1 cellular context compared by ENCODE assay signal in genomic region chr3:138854204-138854603, GRCh38.
TF ChIP-seq lines count a peak whose summit lies in the region.

No MANE protein-coding gene starts in this region.

TF ChIP-seq in HepG2, 621 proteins besides CTCF, POLR2A, EP300 and RAD21 (continued from another document):
- no peak for TF ChIP-seq ZNF275 (CRISPR knock-in tag; IDR thresholded peaks at IDR 0.05; ENCODE audit: borderline replicate concordance)
- no peak for TF ChIP-seq MBD4 (IDR thresholded peaks at IDR 0.05; ENCODE audit: borderline replicate concordance, low read length)
- TF ChIP-seq MAF1 (CRISPR knock-in tag; IDR thresholded peaks at IDR 0.05; ENCODE audit: borderline replicate concordance): no peak
- no peak for TF ChIP-seq ZNF781 (CRISPR knock-in tag; IDR thresholded peaks at IDR 0.05; ENCODE audit: borderline replicate concordance, not compliant biosample characterization)
- TF ChIP-seq ZNF10 (CRISPR knock-in tag; IDR thresholded peaks at IDR 0.05; ENCODE audit: borderline replicate concordance, low read depth): no peak
- TF ChIP-seq ZNF878 (CRISPR knock-in tag; IDR thresholded peaks at IDR 0.05): no peak
- TF ChIP-seq CREM (IDR thresholded peaks at IDR 0.05): peak; percentile 58
- no peak for TF ChIP-seq CREM (CRISPR knock-in tag; IDR thresholded peaks at IDR 0.05)
- no peak for TF ChIP-seq FOXK1 (CRISPR knock-in tag; IDR thresholded peaks at IDR 0.05; ENCODE audit: borderline replicate concordance, low read depth)
- TF ChIP-seq CEBPB (IDR thresholded peaks at IDR 0.05; ENCODE audit: borderline replicate concordance, low read depth, low read length): no peak
- no peak for TF ChIP-seq PLSCR1 (CRISPR knock-in tag; IDR thresholded peaks at IDR 0.05; ENCODE audit: borderline replicate concordance)
- no peak for TF ChIP-seq SMARCC2 (IDR thresholded peaks at IDR 0.05)
- no peak for TF ChIP-seq ZNF451 (CRISPR knock-in tag; IDR thresholded peaks at IDR 0.05)
- no peak for TF ChIP-seq WIZ (CRISPR knock-in tag; IDR thresholded peaks at IDR 0.05)
- no peak for TF ChIP-seq ZEB1 (IDR thresholded peaks at IDR 0.05; ENCODE audit: insufficient replicate concordance, low read depth)
- TF ChIP-seq ZNF552 (CRISPR knock-in tag; IDR thresholded peaks at IDR 0.05; ENCODE audit: borderline replicate concordance): no peak
- TF ChIP-seq PTBP1 (IDR thresholded peaks at IDR 0.05; ENCODE audit: low read depth, low read length, poor library complexity, severe bottlenecking): no peak
- no peak for TF ChIP-seq ZSCAN9 (CRISPR knock-in tag; IDR thresholded peaks at IDR 0.05; ENCODE audit: borderline replicate concordance)
- TF ChIP-seq THRA (CRISPR knock-in tag; IDR thresholded peaks at IDR 0.05; ENCODE audit: borderline replicate concordance): no peak
- TF ChIP-seq ZBTB46 (CRISPR knock-in tag; IDR thresholded peaks at IDR 0.05; ENCODE audit: borderline replicate concordance): no peak
- TF ChIP-seq GABPA (IDR thresholded peaks at IDR 0.05; ENCODE audit: low read depth, low read length): no peak
- TF ChIP-seq GABPA (CRISPR knock-in tag; IDR thresholded peaks at IDR 0.05; ENCODE audit: low read depth): peak; percentile 20; the same call in 1 of the 2 replicates
- TF ChIP-seq MXD4 (CRISPR knock-in tag; IDR thresholded peaks at IDR 0.05): no peak
- TF ChIP-seq CREB3 (CRISPR knock-in tag; IDR thresholded peaks at IDR 0.05): no peak
- peak; percentile 38 for TF ChIP-seq PAXIP1 (CRISPR knock-in tag; conservative IDR thresholded peaks at IDR 0.05)
- no peak for TF ChIP-seq NFE2L1 (CRISPR knock-in tag; IDR thresholded peaks at IDR 0.05; ENCODE audit: borderline replicate concordance)
- no peak for TF ChIP-seq ZNF570 (CRISPR knock-in tag; IDR thresholded peaks at IDR 0.05; ENCODE audit: borderline replicate concordance)
- no peak for TF ChIP-seq ZNF784 (CRISPR knock-in tag; IDR thresholded peaks at IDR 0.05; ENCODE audit: borderline replicate concordance)
- TF ChIP-seq ARID5B (CRISPR knock-in tag; IDR thresholded peaks at IDR 0.05): peak; percentile 9; the same call in 1 of the 2 replicates
- TF ChIP-seq ZNF761 (CRISPR knock-in tag; conservative IDR thresholded peaks at IDR 0.05): no peak
- TF ChIP-seq TEAD3 (CRISPR knock-in tag; optimal IDR thresholded peaks at IDR 0.05; ENCODE audit: borderline replicate concordance): no peak
- no peak for TF ChIP-seq HBP1 (CRISPR knock-in tag; IDR thresholded peaks at IDR 0.05; ENCODE audit: low read depth)
